16 cellular contexts compared by ENCODE assay signal in genomic region chr2:60503923-60504514, GRCh38. TPM values are rescaled to one million over a fixed set of nuclear protein-coding genes. Genes with fewer than 3 reads are reported as not detected.
A peak's percentile ranks its signal among the peaks of the same experiment; 100 is the strongest.
DNase-seq lines count a peak whose midpoint lies in the region; ATAC-seq and TF ChIP-seq lines count a peak whose summit lies in the region.
"Had no signal": no experiment of that assay in that cellular context is flagged by ENCODE, and none has a peak within 500 bp of the region (broad histone marks: within the 10 kb centered on the region; RNA-seq: fewer than 3 reads in every experiment).

No MANE protein-coding gene starts in this region.

- H3K4me3 Mint-ChIP-seq in WTC11 = no peak overlapping the region
- H3K4me3 Mint-ChIP-seq in glutamatergic neuron (ENCODE audit: unreplicated experiment) = no peak overlapping the region

- intact Hi-C loops in left ventricle myocardium inferior (cut with micrococcal nuclease) (no loop called here), aorta (cut with DNase I) (no loop called here)

- POLR2A ChIA-PET in WTC11 (lab: Charles Lee) = no interaction called here

- no peak for TF ChIP-seq POLR2A in upper lobe of left lung (IDR thresholded peaks at IDR 0.05)

- H3K36me3 ChIP-seq in left ventricle myocardium inferior (no peaks in the 10 kb centered on the region), aorta (ENCODE audit: control insufficient read depth in 1 of 2, insufficient read depth in 2 of 2, low read length in 1 of 2) (no peaks in the 10 kb centered on the region), upper lobe of left lung (no peaks in the 10 kb centered on the region)
- H3K36me3 ChIP-seq: pancreas had no signal

- peaks cover 70% of the 10 kb centered on the region for H3K4me1 Mint-ChIP-seq in WTC11
- peaks cover 26% of the 10 kb centered on the region for H3K4me1 Mint-ChIP-seq in glutamatergic neuron (ENCODE audit: low read depth, unreplicated experiment)

- H3K9me3 Mint-ChIP-seq in WTC11 = no peaks in the 10 kb centered on the region
- H3K9me3 Mint-ChIP-seq in glutamatergic neuron (ENCODE audit: unreplicated experiment) = peaks cover 3% of the 10 kb centered on the region

- in situ Hi-C loops in GM13977 (cut with MboI; ENCODE audit: low pct_unique_long_range_greater_than_20kb, low sequenced_read_pairs, unreplicated experiment) = no loop called here

- TF ChIP-seq EP300 in upper lobe of left lung (IDR thresholded peaks at IDR 0.05) = no peak

- peak overlapping the region; percentile 66 for H3K27ac ChIP-seq in left ventricle myocardium inferior (replicated peaks)
- no peak overlapping the region for H3K27ac ChIP-seq in aorta (ENCODE audit: low read depth in 1 of 2, low read length in 2 of 2)
- no peak overlapping the region for H3K27ac ChIP-seq in upper lobe of left lung
- H3K27ac ChIP-seq: KMS-11, pancreas, PC-9 had no signal

- peaks cover 16% of the 10 kb centered on the region for H3K27me3 ChIP-seq in left ventricle myocardium inferior (ENCODE audit: low read depth)
- H3K27me3 ChIP-seq in aorta (ENCODE audit: control insufficient read depth in 1 of 2, insufficient read depth in 2 of 2, low read length in 1 of 2) = no peaks in the 10 kb centered on the region
- H3K27me3 ChIP-seq in upper lobe of left lung = no peaks in the 10 kb centered on the region
- H3K27me3 ChIP-seq: pancreas had no signal

- H3K36me3 Mint-ChIP-seq in WTC11 = peaks cover 6% of the 10 kb centered on the region; the same call in 1 of the 2 replicates
- no peaks in the 10 kb centered on the region for H3K36me3 Mint-ChIP-seq in glutamatergic neuron (ENCODE audit: unreplicated experiment)

- H3K27me3 Mint-ChIP-seq in WTC11 (ENCODE audit: low read depth) (no peaks in the 10 kb centered on the region), glutamatergic neuron (ENCODE audit: unreplicated experiment) (no peaks in the 10 kb centered on the region)

- H3K9me3 ChIP-seq in left ventricle myocardium inferior (replicated peaks) (no peaks in the 10 kb centered on the region), aorta (ENCODE audit: control insufficient read depth, low read length) (no peaks in the 10 kb centered on the region), upper lobe of left lung (no peaks in the 10 kb centered on the region)
- H3K9me3 ChIP-seq: pancreas had no signal

- CTCF ChIA-PET in WTC11 (lab: Charles Lee) = interaction anchor here (1.8 kb wide), 1 partner anchor 57 kb away, joined by 4 read pairs; no protein-coding TSS in a partner anchor

- TF ChIP-seq CTCF in AG09309 (IDR thresholded peaks at IDR 0.05; ENCODE audit: control insufficient read depth, insufficient read depth, low read depth, low read length, missing control alignments) (peak; percentile 36), GM13977 (IDR thresholded peaks at IDR 0.05; ENCODE audit: extremely low read depth, insufficient read depth, missing control alignments) (peak; percentile 40), WTC11 (IDR thresholded peaks at IDR 0.05) (no peak), left ventricle myocardium inferior (IDR thresholded peaks at IDR 0.05; ENCODE audit: borderline replicate concordance) (peak; percentile 34), glutamatergic neuron (IDR thresholded peaks at IDR 0.05; ENCODE audit: partially characterized antibody, unreplicated experiment) (no peak), upper lobe of left lung (IDR thresholded peaks at IDR 0.05) (peak in 1 of 6 experiments; percentile 15)

- no peak overlapping the region for H3K4me3 ChIP-seq in AG09309 (ENCODE audit: control insufficient read depth, low read depth, low read length)
- no peak overlapping the region for H3K4me3 ChIP-seq in left ventricle myocardium inferior
- H3K4me3 ChIP-seq in aorta (ENCODE audit: low read length in 2 of 2) = no peak overlapping the region
- no peak overlapping the region for H3K4me3 ChIP-seq in upper lobe of left lung
- H3K4me3 ChIP-seq: pancreas, PC-9 had no signal

- ATAC-seq in WTC11 = peak; percentile 9; the same call in 1 of the 2 replicates
- ATAC-seq in aorta (ENCODE audit: low FRiP score) = no peak
- no peak for ATAC-seq in upper lobe of left lung (ENCODE audit: low FRiP score in 2 of 2)

- 97 to 99% methylated on average over 7 of the region's 7 CpGs for WGBS in aorta, 2 donors
- WGBS in upper lobe of left lung, 2 donors = 80 to 88% methylated on average over 7 of the region's 7 CpGs

- DNase-seq in AG09309 (ENCODE audit: low read depth) (no peak), GM13977 (ENCODE audit: low spot score) (no peak), WTC11 (ENCODE audit: low spot score) (no peak), left ventricle myocardium inferior (no peak), aorta (no peak), glutamatergic neuron (no peak), upper lobe of left lung (no peak)
- DNase-seq in activated CD4-positive, alpha-beta T cell treated with anti-CD3 and anti-CD28 coated beads, Interleukin-2, amount 50 U/mL, for 4 hours = no peak
- DNase-seq: activated CD4-positive, CD25-positive, alpha-beta regulatory T cell; DMS53; effector CD4-positive, alpha-beta T cell; NCI-H146; NCI-H510A treated with DMSO at 0.1 percent for 48 hours; pancreas; PC-9 had no signal

- H3K4me1 ChIP-seq in left ventricle myocardium inferior (peaks cover 80% of the 10 kb centered on the region), aorta (ENCODE audit: control insufficient read depth in 1 of 2, insufficient read depth in 2 of 2, low read length in 2 of 2) (no peaks in the 10 kb centered on the region), upper lobe of left lung (no peaks in the 10 kb centered on the region)

- H3K27ac Mint-ChIP-seq in WTC11 (0 out of 2 replicates have a peak overlapping the region, but pooled peaks have one; percentile 31), glutamatergic neuron (ENCODE audit: unreplicated experiment) (no peak overlapping the region)

TF ChIP-seq in WTC11, 78 proteins besides CTCF, POLR2A, EP300 and RAD21:
- TF ChIP-seq TP53 (CRISPR knock-in tag; IDR thresholded peaks at IDR 0.05) (no peak), MAX (CRISPR knock-in tag; IDR thresholded peaks at IDR 0.05) (no peak), GTF2I (CRISPR knock-in tag; conservative IDR thresholded peaks at IDR 0.05) (no peak), E2F5 (CRISPR knock-in tag; IDR thresholded peaks at IDR 0.05) (no peak), ZNF671 (CRISPR knock-in tag; IDR thresholded peaks at IDR 0.05) (no peak), IRF1 (CRISPR knock-in tag; IDR thresholded peaks at IDR 0.05) (no peak), KAT7 (CRISPR knock-in tag; IDR thresholded peaks at IDR 0.05; ENCODE audit: borderline replicate concordance) (no peak), TEAD4 (CRISPR knock-in tag; IDR thresholded peaks at IDR 0.05) (no peak), ZNF232 (CRISPR knock-in tag; IDR thresholded peaks at IDR 0.05) (no peak), ZNF121 (CRISPR knock-in tag; IDR thresholded peaks at IDR 0.05) (no peak), ZNF396 (CRISPR knock-in tag; IDR thresholded peaks at IDR 0.05; ENCODE audit: borderline replicate concordance) (no peak), ATF2 (CRISPR knock-in tag; IDR thresholded peaks at IDR 0.05; ENCODE audit: borderline replicate concordance, low read depth) (no peak), ZNF416 (CRISPR knock-in tag; IDR thresholded peaks at IDR 0.05) (no peak)

RNA-seq across cellular contexts. Expression of gene BCL11A, which starts 49.4 kb away (rescaled TPM):
- total RNA-seq in WTC11 (2021) = 45.0 to 53.2 TPM (median 46.8 TPM) in 3 replicates
- 27.1 TPM for total RNA-seq in left ventricle myocardium inferior
- total RNA-seq in aorta = 1 to 10 TPM in 1 of 2 donors, under 1 TPM in 1; 0.97 to 2.0 TPM
- 1 to 10 TPM in 1 of 2 donors, not detected in 1; 4.4 TPM for polyA plus RNA-seq in aorta
- total RNA-seq in glutamatergic neuron (ENCODE audit: unreplicated experiment) = 29.1 TPM
- 10 to 100 TPM in 1 of 6 donors, 1 to 10 TPM in 5; 2.7 to 12.7 (median 5.4) TPM for total RNA-seq in upper lobe of left lung
- total RNA-seq: PC-9 had no signal

Comparison
In these comparisons a context has a peak if more than half of its experiments do, and no peak if none do; other contexts are left out.
1. CTCF ChIP-seq: peak in AG09309 (single experiment), GM13977 (single experiment) and left ventricle myocardium inferior (single experiment); none in WTC11 (single experiment) and glutamatergic neuron (single experiment).